17 cellular contexts compared by ENCODE assay signal in genomic region chr12:99624591-99624990, GRCh38. TPM values are rescaled to one million over a fixed set of nuclear protein-coding genes. Genes with fewer than 3 reads are reported as not detected.
"Had no signal": no experiment of that assay in that cellular context is flagged by ENCODE, and none has a peak within 500 bp of the region (broad histone marks: within the 10 kb centered on the region; RNA-seq: fewer than 3 reads in every experiment).

No MANE protein-coding gene starts in this region.

RNA-seq across cellular contexts. Expression of gene GARIN6, which starts 23.0 kb away (rescaled TPM):
- total RNA-seq: activated CD4-positive, alpha-beta memory T cell treated with anti-CD3 and anti-CD28 coated beads, Interleukin-2, amount 10 ng/mL, durations not matched to agents 7 days and 5 days; activated CD4-positive, alpha-beta T cell treated with anti-CD3 and anti-CD28 coated beads for 36 hours; activated CD4-positive, alpha-beta T cell treated with anti-CD3 and anti-CD28 coated beads, Interleukin-2, amount 10 ng/mL, durations not matched to agents 7 days and 5 days; activated CD8-positive, alpha-beta memory T cell treated with anti-CD3 and anti-CD28 coated beads, Interleukin-2, amount 10 ng/mL, durations not matched to agents 7 days and 5 days; activated CD8-positive, alpha-beta T cell treated with anti-CD3 and anti-CD28 coated beads, Interleukin-2, amount 10 ng/mL, durations not matched to agents 7 days and 5 days; activated naive CD8-positive, alpha-beta T cell treated with anti-CD3 and anti-CD28 coated beads, Interleukin-2, amount 10 ng/mL, durations not matched to agents 7 days and 5 days; activated T-helper 2 cell treated with anti-CD3 and anti-CD28 coated beads, Interferon-gamma antibody, Interleukin-2, Interleukin-4, amounts not matched to agents 10 μg/mL and 5 μg/mL and 100 μg/mL, durations not matched to agents 14 hours and 24 hours and 36 hours; ascending aorta; body of pancreas; breast epithelium; cardiac septum; cerebellum; T-helper 1 cell treated with Interleukin-12 subunit alpha and Interleukin-12 subunit beta and Interleukin-4 antibody, amounts not matched to agents 30 ng/mL and 1 ng/mL, for 36 hours; T-helper 17 cell; T-helper 2 cell treated with Interferon-gamma antibody and Interleukin-4, amounts not matched to agents 100 ng/mL and 5 ng/mL, for 36 hours; WTC11 had no signal
- polyA plus RNA-seq: adipose tissue had no signal
